In the genomic region with DNA sequence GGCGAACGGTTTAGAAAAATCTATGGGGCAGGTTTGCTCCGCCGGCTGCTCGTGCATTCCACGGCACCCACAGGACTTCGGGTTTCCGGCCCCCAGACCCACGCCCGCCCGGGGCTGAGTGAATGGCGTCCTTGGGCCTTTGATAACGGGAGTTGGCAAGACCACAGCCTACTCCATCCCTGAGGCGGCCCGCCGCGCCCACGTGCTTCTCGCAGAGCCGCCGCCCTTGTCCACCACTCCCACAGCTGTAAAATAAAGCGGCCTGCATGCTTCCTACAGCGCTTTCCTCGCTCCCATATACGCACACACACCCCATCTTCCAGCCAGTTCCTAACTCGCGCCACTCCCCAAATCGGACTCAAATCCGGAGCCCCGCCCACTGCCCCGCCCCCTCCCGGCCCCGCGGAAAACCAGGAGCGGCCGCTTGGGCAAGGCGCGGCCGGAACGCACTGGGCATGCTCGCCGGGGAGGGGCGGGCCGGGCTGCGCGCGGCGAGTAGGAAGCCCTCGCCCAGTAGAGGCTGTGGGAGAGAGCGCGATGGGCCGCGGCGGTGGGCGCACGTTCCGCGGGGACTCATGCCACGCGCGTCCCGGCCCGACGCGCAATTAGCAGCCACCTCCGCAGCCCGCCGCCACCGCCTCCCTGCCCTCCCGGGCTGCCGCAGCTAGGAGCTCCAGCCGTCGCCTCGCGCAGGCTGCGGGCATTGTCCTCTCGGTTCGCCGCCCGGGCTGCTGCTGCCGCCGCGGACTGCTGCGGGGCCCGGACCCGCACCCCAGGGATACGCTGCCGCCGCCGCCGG, we compare ENCODE assay signal across 8 cellular contexts. TPM values are rescaled to one million over a fixed set of nuclear protein-coding genes. Genes with fewer than 3 reads are reported as not detected.
A peak's percentile ranks its signal among the peaks of the same experiment; 100 is the strongest.
DNase-seq lines count a peak whose midpoint lies in the region; ATAC-seq and TF ChIP-seq lines count a peak whose summit lies in the region.

A gene (plus strand): TSS at position 513 of the 799 bp plus-strand sequence. CDS start 468 bp downstream, outside the sequence.

- peak within 1 kb of the TSS; percentile 66 for H3K27ac ChIP-seq in CD4-positive, alpha-beta T cell (ENCODE audit: low read depth, low read length)

- peaks cover 57% of the 10 kb centered on the region for H3K4me1 Mint-ChIP-seq in CD4-positive, alpha-beta T cell (ENCODE audit: low read depth)
- H3K4me1 Mint-ChIP-seq in mesothelial cell of epicardium, result peaks cover 45% of the 10 kb centered on the region

- no peaks in the 10 kb centered on the region for H3K9me3 Mint-ChIP-seq in CD4-positive, alpha-beta T cell
- no peaks in the 10 kb centered on the region for H3K9me3 Mint-ChIP-seq in mesothelial cell of epicardium

- peaks cover 30% of the 10 kb centered on the region for H3K36me3 Mint-ChIP-seq in CD4-positive, alpha-beta T cell (ENCODE audit: low read depth)
- H3K36me3 Mint-ChIP-seq in mesothelial cell of epicardium, result peaks cover 4% of the 10 kb centered on the region

- peak within 1 kb of the TSS; percentile 100 for H3K4me3 Mint-ChIP-seq in CD4-positive, alpha-beta T cell
- peak within 1 kb of the TSS; percentile 94 for H3K4me3 Mint-ChIP-seq in mesothelial cell of epicardium

- H3K27ac Mint-ChIP-seq in CD4-positive, alpha-beta T cell, result peak within 1 kb of the TSS; percentile 95
- H3K27ac Mint-ChIP-seq in mesothelial cell of epicardium, result peak within 1 kb of the TSS; percentile 98

- H3K9me3 ChIP-seq in CD4-positive, alpha-beta T cell (ENCODE audit: control insufficient read depth, low read length), result no peaks in the 10 kb centered on the region

- H3K27me3 ChIP-seq in CD4-positive, alpha-beta T cell (ENCODE audit: control insufficient read depth, insufficient read depth, low read length), result no peaks in the 10 kb centered on the region

- POLR2A ChIA-PET in CD4-positive, alpha-beta T cell (lab: Charles Lee), result interaction anchor here (0.7 to 7.8 kb wide), 38 partner anchors 9 to 1959 kb away, joined by 3 to 101 read pairs (median 5); a partner anchor contains a TSS

- no peak for TF ChIP-seq CTCF in CD4-positive, alpha-beta T cell (IDR thresholded peaks at IDR 0.05)
- no peak for TF ChIP-seq CTCF in mesothelial cell of epicardium (IDR thresholded peaks at IDR 0.05; ENCODE audit: unreplicated experiment)

- H3K27me3 Mint-ChIP-seq in CD4-positive, alpha-beta T cell, result no peaks in the 10 kb centered on the region
- H3K27me3 Mint-ChIP-seq in mesothelial cell of epicardium (ENCODE audit: low read depth), result peaks cover 2% of the 10 kb centered on the region

- in situ Hi-C loops in endometrial microvascular endothelial cells (cut with HindIII; ENCODE audit: inconsistent ontology term, low pct_unique_long_range_greater_than_20kb, low sequenced_read_pairs), result no loop called here

- intact Hi-C loops in CD4-positive, alpha-beta T cell (cut with DNase I, micrococcal nuclease), result loop anchor here (1.0 to 10.0 kb wide), 11 partner anchors 59 to 1160 kb away; a partner anchor contains a TSS

- peak; percentile 37 for ATAC-seq in CD4-positive, alpha-beta T cell (ENCODE audit: poor library complexity)
- peak; percentile 48 for ATAC-seq in GM19452 (IDR thresholded peaks at IDR 0.05; ENCODE audit: unreplicated experiment)

- CTCF ChIA-PET in CD4-positive, alpha-beta T cell (lab: Charles Lee), result interaction anchor here (1.2 kb wide), 1 partner anchor 129 kb away, joined by 6 read pairs; no protein-coding TSS in a partner anchor

- DNase-seq in CD4-positive, alpha-beta T cell, result peak; percentile 86 to 99 (median 94)
- DNase-seq in HK-2 (ENCODE audit: unreplicated experiment) (peak; percentile 99), NOMO-1 treated with dmso at 0.1 percent for 144 hours (lab: John Stamatoyannopoulos, UW; ENCODE audit: unreplicated experiment) (peak; percentile 98), mesothelial cell of epicardium (ENCODE audit: low spot score in 2 of 2, unreplicated experiment in 2 of 2) (peak; percentile 92 to 93)
- DNase-seq in activated CD8-positive, alpha-beta memory T cell treated with anti-CD3 and anti-CD28 coated beads, Interleukin-2, amount 50 U/mL, for 24 hours (ENCODE audit: extremely low read depth), result peak; percentile 90
- peak; percentile 86 to 89 for DNase-seq in stimulated activated CD8-positive, alpha-beta memory T cell treated with anti-CD3 and anti-CD28 coated beads, Interleukin-15, amount 100 ng/mL, for 4 hours (ENCODE audit: low read depth in 2 of 2)

RNA-seq across cellular contexts. Expression of the gene that starts here (rescaled TPM):
- total RNA-seq in CD4-positive, alpha-beta T cell, result 10 to 100 TPM; 13.8 to 14.8 TPM
- total RNA-seq in endometrial microvascular endothelial cells (ENCODE audit: inconsistent ontology term), result 24.3 TPM
- total RNA-seq in mesothelial cell of epicardium, result 15.2 to 16.2 TPM (median 15.4 TPM) in 3 replicates

Comparison
In these comparisons a context has a peak if more than half of its experiments do, and no peak if none do; other contexts are left out.
1. Peak in every context shown above with its lines: DNase-seq, ATAC-seq and H3K27ac ChIP-seq.